ENCODE assay signal across 20 cellular contexts in genomic region chr18:78554944-78555608, GRCh38.
DNase-seq lines count a peak whose midpoint lies in the region; FAIRE-seq and TF ChIP-seq lines count a peak whose summit lies in the region.
"Had no signal": no experiment of that assay in that cellular context is flagged by ENCODE, and none has a peak within 500 bp of the region (broad histone marks: within the 10 kb centered on the region; RNA-seq: fewer than 3 reads in every experiment).

No MANE protein-coding gene starts in this region.

- no peaks in the 10 kb centered on the region for H3K4me1 ChIP-seq in thymus (ENCODE audit: control insufficient read depth, insufficient read depth, low read length)
- H3K4me1 ChIP-seq: BLaER1, Caco-2 had no signal

- WGBS in thymus: 97% methylated on average over 13 of the region's 13 CpGs

- no peaks in the 10 kb centered on the region for H3K36me3 ChIP-seq in bronchial epithelial cell (ENCODE audit: control insufficient read depth, insufficient read depth, low read length)
- H3K36me3 ChIP-seq in thymus (ENCODE audit: control insufficient read depth, insufficient read depth): no peaks in the 10 kb centered on the region
- H3K36me3 ChIP-seq: BLaER1 had no signal

- no peaks in the 10 kb centered on the region for H3K27me3 ChIP-seq in bronchial epithelial cell (ENCODE audit: control insufficient read depth, insufficient read depth, low read length)
- no peaks in the 10 kb centered on the region for H3K27me3 ChIP-seq in thymus (ENCODE audit: control insufficient read depth, insufficient read depth)
- H3K27me3 ChIP-seq: BLaER1 had no signal

- FAIRE-seq in bronchial epithelial cell (lab: Jason Lieb, UNC): peak; percentile 13
- FAIRE-seq: A204.1, G401.6, GM12892, H1 had no signal

- peak; percentile 1 for DNase-seq in NCI-H524 treated with DMSO at 0.1 percent for 48 hours (lab: John Stamatoyannopoulos, UW)
- DNase-seq in NCI-H524 (lab: John Stamatoyannopoulos, UW): no peak
- DNase-seq in bronchial epithelial cell (ENCODE audit: low read depth): no peak
- no peak for DNase-seq in OCI-M2 (lab: John Stamatoyannopoulos, UW; ENCODE audit: unreplicated experiment)
- DNase-seq in foreskin fibroblast: no peak
- DNase-seq: Caco-2; CD4-positive, CD25-positive, alpha-beta regulatory T cell; DMS153; DND-41; GM23248; H7; HCEC 1CT had no signal

- no peak for TF ChIP-seq CTCF in bronchial epithelial cell (IDR thresholded peaks at IDR 0.05; ENCODE audit: insufficient read depth, low read length, severe bottlenecking)
- TF ChIP-seq CTCF in foreskin fibroblast (IDR thresholded peaks at IDR 0.05; ENCODE audit: low read depth, low read length): no peak

- H3K27ac ChIP-seq in thymus (ENCODE audit: low read depth): peak overlapping the region; percentile 3
- H3K27ac ChIP-seq: 22Rv1, BLaER1, C4-2B, GM23248 had no signal

- H3K4me3 ChIP-seq in bronchial epithelial cell (ENCODE audit: low read depth, low read length) (no peak overlapping the region), thymus (ENCODE audit: low read length) (no peak overlapping the region), foreskin fibroblast (ENCODE audit: low read depth in 1 of 2, low read length in 2 of 2) (no peak overlapping the region)
- H3K4me3 ChIP-seq: BLaER1, GM23248 had no signal

- H3K9me3 ChIP-seq in thymus (ENCODE audit: control insufficient read depth): peaks cover 3% of the 10 kb centered on the region
- H3K9me3 ChIP-seq: Caco-2 had no signal
